Comparison of ENCODE assay signal across 11 cellular contexts in the genomic region with DNA sequence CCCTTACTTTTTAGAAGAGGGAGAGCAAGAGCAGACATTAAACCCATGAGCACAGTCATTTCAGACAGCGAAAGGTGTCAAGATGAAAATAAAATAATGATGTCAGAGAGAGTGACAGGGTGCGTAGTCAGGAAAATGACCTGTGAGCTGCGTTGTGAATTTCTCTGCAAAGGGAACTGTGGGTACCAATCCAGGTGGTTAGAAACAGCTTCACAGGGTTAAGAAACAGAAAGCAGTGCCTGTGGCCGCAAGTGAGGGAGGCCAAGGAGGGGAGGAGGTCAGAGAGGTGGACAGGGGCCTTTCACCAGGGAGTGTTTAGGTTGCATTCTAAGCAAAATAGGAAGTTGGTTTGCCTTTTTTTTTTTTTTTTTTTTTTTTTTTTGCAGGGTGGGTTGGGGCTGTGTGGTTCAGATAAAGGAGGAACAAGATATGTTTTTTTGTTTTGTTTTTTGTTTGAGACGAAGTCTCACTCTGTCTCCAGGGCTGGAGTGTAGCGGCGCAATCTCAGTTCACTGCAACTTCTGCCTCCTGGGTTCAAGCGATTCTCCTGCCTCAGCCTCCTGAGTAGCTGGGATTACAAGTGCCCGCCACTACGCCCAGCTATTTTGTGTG. TPM values are rescaled to one million over a fixed set of nuclear protein-coding genes. Genes with fewer than 3 reads are reported as not detected.
DNase-seq lines count a peak whose midpoint lies in the region; ATAC-seq and TF ChIP-seq lines count a peak whose summit lies in the region.
"Had no signal": no experiment of that assay in that cellular context is flagged by ENCODE, and none has a peak within 500 bp of the region (broad histone marks: within the 10 kb centered on the region; RNA-seq: fewer than 3 reads in every experiment).

No MANE protein-coding gene starts in this region.

- H3K27ac Mint-ChIP-seq in naive B cell = peak overlapping the region; percentile 91 to 100 (median 96)
- H3K27ac Mint-ChIP-seq: brain had no signal

- no peaks in the 10 kb centered on the region for H3K27me3 Mint-ChIP-seq in naive B cell

- H3K4me3 ChIP-seq in OCI-LY1 (ENCODE audit: low read depth, low read length, poor library complexity, severe bottlenecking) = no peak overlapping the region

- H3K4me3 Mint-ChIP-seq in naive B cell = peak overlapping the region; percentile 38 to 90 (median 77)
- H3K4me3 Mint-ChIP-seq: brain had no signal

- H3K4me1 ChIP-seq in OCI-LY1 (ENCODE audit: insufficient read depth, low read length, severe bottlenecking) = peaks cover 12% of the 10 kb centered on the region

- H3K27me3 ChIP-seq in OCI-LY1 (ENCODE audit: insufficient read depth, low read length) = no peaks in the 10 kb centered on the region

- H3K9me3 ChIP-seq in OCI-LY1 (ENCODE audit: low read length) = no peaks in the 10 kb centered on the region

- ATAC-seq in GM21529 (IDR thresholded peaks at IDR 0.05; ENCODE audit: unreplicated experiment) (peak; percentile 53), naive B cell (ENCODE audit: low read depth in 2 of 2) (peak; percentile 90 to 94), left lobe of liver (no peak)

- no peaks in the 10 kb centered on the region for H3K9me3 Mint-ChIP-seq in naive B cell

- no peaks in the 10 kb centered on the region for H3K36me3 Mint-ChIP-seq in naive B cell
- H3K36me3 Mint-ChIP-seq: brain had no signal

- TF ChIP-seq CTCF in GM13976 (IDR thresholded peaks at IDR 0.05; ENCODE audit: borderline replicate concordance, control extremely low read depth, extremely low read depth, insufficient read depth, missing control alignments) (no peak), OCI-LY1 (IDR thresholded peaks at IDR 0.05; ENCODE audit: low read length) (no peak)

- H3K27ac ChIP-seq in OCI-LY1 (ENCODE audit: low read depth, low read length, poor library complexity, severe bottlenecking) = no peak overlapping the region

- in situ Hi-C loops in GM13976 (cut with MboI; ENCODE audit: low sequenced_read_pairs, unreplicated experiment) = no loop called here

- H3F3A ChIP-seq in OCI-LY1 (ENCODE audit: insufficient read depth, low read length) = no peaks in the 10 kb centered on the region

- H3K79me2 ChIP-seq in OCI-LY1 (ENCODE audit: insufficient read depth, low read length) = no peaks in the 10 kb centered on the region

- H3K4me1 Mint-ChIP-seq in naive B cell = peaks cover 13 to 27% (median 14%) of the 10 kb centered on the region in 3 donors

- H2AFZ ChIP-seq in OCI-LY1 (ENCODE audit: low read length) = no peak overlapping the region

- H3K9ac ChIP-seq in OCI-LY1 (ENCODE audit: low read length) = no peak overlapping the region

- H3K36me3 ChIP-seq in OCI-LY1 (ENCODE audit: insufficient read depth, low read length) = no peaks in the 10 kb centered on the region

- no peaks in the 10 kb centered on the region for H3K9me2 ChIP-seq in OCI-LY1 (ENCODE audit: low read depth, low read length)

- 0 out of 2 replicates have a peak overlapping the region, but pooled peaks have one; percentile 1 for H3K4me2 ChIP-seq in OCI-LY1 (ENCODE audit: low read length)

- H4K20me1 ChIP-seq in OCI-LY1 (ENCODE audit: insufficient read depth, low read length) = no peaks in the 10 kb centered on the region

- peak; percentile 76 for DNase-seq in GM13976 (ENCODE audit: low spot score)
- peak; percentile 54 for DNase-seq in naive B cell
- DNase-seq in NCI-H446 treated with DMSO at 0.1 percent for 48 hours (lab: John Stamatoyannopoulos, UW) = no peak
- no peak for DNase-seq in kidney tubule cell (ENCODE audit: low spot score)
- no peak for DNase-seq in left lobe of liver (ENCODE audit: low spot score)
- no peak for DNase-seq in T-helper 1 cell
- DNase-seq: stimulated activated naive CD4-positive, alpha-beta T cell treated with Interleukin-2 at 50 U/mL for 16 hours; SW 1271 had no signal

RNA-seq across cellular contexts. Expression of a gene that starts 7.9 kb away (rescaled TPM):
- 1 to 10 TPM; 1.5 to 3.3 (median 1.8) TPM for polyA plus RNA-seq in naive B cell (ENCODE audit: low read depth in 6 of 6)
- 0.43 TPM for total RNA-seq in left lobe of liver

RNA-seq across cellular contexts. Expression of a gene that starts 20.0 kb away (rescaled TPM):
- polyA plus RNA-seq in naive B cell (ENCODE audit: low read depth in 6 of 6) = 10 to 100 TPM; 10.2 to 35.1 (median 16.2) TPM
- total RNA-seq in left lobe of liver = 14.5 TPM

RNA-seq across cellular contexts. Expression of a gene that starts 24.0 kb away (rescaled TPM):
- polyA plus RNA-seq in naive B cell (ENCODE audit: low read depth in 6 of 6) = 10 to 100 TPM; 45.3 to 64.6 (median 53.8) TPM
- total RNA-seq in left lobe of liver = 9.3 TPM

RNA-seq across cellular contexts. Expression of a gene that starts 28.8 kb away (rescaled TPM):
- polyA plus RNA-seq in naive B cell (ENCODE audit: low read depth in 6 of 6) = 100 to 1,000 TPM in 1 of 6 donors, 10 to 100 TPM in 5; 68.1 to 104 (median 91.9) TPM
- total RNA-seq in left lobe of liver = 18.7 TPM

RNA-seq across cellular contexts. Expression of a gene that starts 47.8 kb away (rescaled TPM):
- polyA plus RNA-seq in naive B cell (ENCODE audit: low read depth in 6 of 6) = under 1 TPM in 1 of 6 donors, not detected in 5; 0.88 TPM
- 3.5 TPM for total RNA-seq in left lobe of liver

Comparison
In these comparisons a context has a peak if more than half of its experiments do, and no peak if none do; other contexts are left out.
1. DNase-seq: peak in GM13976 (single experiment) and naive B cell (single experiment); none in NCI-H446 treated with DMSO at 0.1 percent for 48 hours (single experiment), kidney tubule cell (single experiment), left lobe of liver (single experiment) and T-helper 1 cell (0 of 5).